In the genomic region with DNA sequence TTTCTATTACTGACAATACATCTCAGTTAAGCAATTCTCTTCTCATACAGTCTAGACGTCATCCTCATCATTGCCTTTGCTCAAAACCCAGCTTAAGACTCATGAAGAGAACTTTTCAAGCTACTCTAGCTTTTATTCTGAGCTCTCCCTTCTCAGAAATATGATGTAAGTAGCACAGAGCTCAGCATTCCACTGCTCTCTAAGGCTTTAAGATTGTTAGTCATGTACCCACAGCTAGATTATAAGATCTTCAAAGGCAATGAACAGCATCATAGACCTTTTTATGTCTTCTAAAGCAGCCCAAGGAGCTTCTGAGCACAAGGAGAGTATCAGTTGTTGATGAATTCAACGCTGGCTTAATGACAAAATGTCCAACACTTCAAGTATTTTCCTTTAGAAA, we compare ENCODE assay signal across 17 cellular contexts.
DNase-seq lines count a peak whose midpoint lies in the region; ATAC-seq, FAIRE-seq and TF ChIP-seq lines count a peak whose summit lies in the region.
"Had no signal": no experiment of that assay in that cellular context is flagged by ENCODE, and none has a peak within 500 bp of the region (broad histone marks: within the 10 kb centered on the region; RNA-seq: fewer than 3 reads in every experiment).

No MANE protein-coding gene starts in this region.

- no peak for TF ChIP-seq RAD21 in HepG2 (CRISPR knock-in tag; IDR thresholded peaks at IDR 0.05)

- no peak overlapping the region for H3K23ac ChIP-seq in mesendoderm (ENCODE audit: low read length)

- H3K4me1 ChIP-seq in HepG2 (ENCODE audit: insufficient read depth, low read length) (peaks cover 13% of the 10 kb centered on the region), right lobe of liver (no peaks in the 10 kb centered on the region), left lung (peaks cover 13 to 17% of the 10 kb centered on the region in 2 donors), mesendoderm (ENCODE audit: control insufficient read depth, low read depth, low read length) (peaks cover 4% of the 10 kb centered on the region)

- H3K27me3 ChIP-seq in HepG2 (ENCODE audit: control insufficient read depth in 1 of 2, insufficient read depth in 2 of 2, low read length in 2 of 2) (no peaks in the 10 kb centered on the region), right lobe of liver (no peaks in the 10 kb centered on the region), left lung (no peaks in the 10 kb centered on the region), mesendoderm (ENCODE audit: insufficient read depth, low read length, poor library complexity) (no peaks in the 10 kb centered on the region)

- H3K9ac ChIP-seq in HepG2 (ENCODE audit: insufficient read depth, low read depth, low read length) (no peak overlapping the region), mesendoderm (ENCODE audit: low read length) (no peak overlapping the region)

- FAIRE-seq in HepG2 (lab: Jason Lieb, UNC) = peak; percentile 12
- FAIRE-seq: colon, GM12891 had no signal

- TF ChIP-seq EP300 in HepG2 (IDR thresholded peaks at IDR 0.05; ENCODE audit: low read depth in 2 of 2, low read length in 2 of 2) = no peak
- TF ChIP-seq EP300 in HepG2 (CRISPR knock-in tag; IDR thresholded peaks at IDR 0.05; ENCODE audit: borderline replicate concordance) = no peak

- TF ChIP-seq POLR2A in HepG2 (IDR thresholded peaks at IDR 0.05; ENCODE audit: insufficient read depth in 1 of 2, low read depth in 2 of 2, low read length in 2 of 2) (no peak), right lobe of liver (IDR thresholded peaks at IDR 0.05) (no peak)

- H3K4me3 ChIP-seq in HepG2 (replicated peaks in 1 of 3; ENCODE audit: insufficient read depth in 1 of 3, low read depth in 2 of 3, low read length in 3 of 3) = no peak overlapping the region
- no peak overlapping the region for H3K4me3 ChIP-seq in right lobe of liver
- no peak overlapping the region for H3K4me3 ChIP-seq in coronary artery
- H3K4me3 ChIP-seq in left lung = no peak overlapping the region
- no peak overlapping the region for H3K4me3 ChIP-seq in mesendoderm (ENCODE audit: low read length)
- H3K4me3 ChIP-seq: PC-9 had no signal

- H3K27ac ChIP-seq in HepG2 (ENCODE audit: extremely low read length, insufficient read depth, low read length) (no peak overlapping the region), right lobe of liver (no peak overlapping the region), coronary artery (peak overlapping the region; percentile 67 to 87), left lung (no peak overlapping the region), mesendoderm (ENCODE audit: low read depth, low read length) (no peak overlapping the region)

- H4K5ac ChIP-seq in mesendoderm (ENCODE audit: low read length) = no peak overlapping the region

- H3K9me3 ChIP-seq in HepG2 (ENCODE audit: low read length) (no peaks in the 10 kb centered on the region), right lobe of liver (no peaks in the 10 kb centered on the region), left lung (no peaks in the 10 kb centered on the region)

- H4K8ac ChIP-seq in mesendoderm (ENCODE audit: low read depth, low read length) = no peak overlapping the region

- DNase-seq in HepG2 (ENCODE audit: low spot score) = no peak
- DNase-seq in right lobe of liver = no peak
- DNase-seq in coronary artery (ENCODE audit: low spot score) = no peak
- DNase-seq in left lung = no peak
- no peak for DNase-seq in SW480 (ENCODE audit: low spot score)
- no peak for DNase-seq in mucosa of gallbladder (ENCODE audit: low spot score)
- no peak for DNase-seq in D341Med (ENCODE audit: low spot score)
- no peak for DNase-seq in mesendoderm
- DNase-seq: activated CD4-positive, alpha-beta memory T cell treated with anti-CD3 and anti-CD28 coated beads, Interleukin-2, amount 10 ng/mL, durations not matched to agents 7 days and 5 days; activated naive CD4-positive, alpha-beta T cell; DMS79 treated with DMSO at 0.1 percent for 48 hours; foreskin melanocyte; kidney glomerular epithelial cell; NCI-H2227 treated with DMSO at 0.1 percent for 48 hours; PC-9 had no signal

- CTCF ChIA-PET in HepG2 (lab: Yijun Ruan, JAX; ENCODE audit: low intra/inter-chr PET ratio, low total read pairs) = no interaction called here

- in situ Hi-C loops in HepG2 (cut with HindIII; ENCODE audit: extremely low pct_ligation_motif_present, low pct_unique_long_range_greater_than_20kb) = no loop called here

- ATAC-seq in HepG2 = no peak
- ATAC-seq in right lobe of liver = no peak
- peak; percentile 16 for ATAC-seq in left lung

- H3K79me2 ChIP-seq in HepG2 (ENCODE audit: insufficient read depth, low read length) (no peaks in the 10 kb centered on the region), mesendoderm (ENCODE audit: control insufficient read depth, insufficient read depth, low read length) (no peaks in the 10 kb centered on the region)

- no peak overlapping the region for H3K56ac ChIP-seq in mesendoderm (ENCODE audit: low read length)

- no TSS peak for BruUV-seq in HepG2 (replicated peaks; lab: Mats Ljungman, UMichigan)

- H3K18ac ChIP-seq in mesendoderm (ENCODE audit: low read length) = no peak overlapping the region

- no peak overlapping the region for H2AK5ac ChIP-seq in mesendoderm (ENCODE audit: low read length)

- no peaks in the 10 kb centered on the region for H3K79me1 ChIP-seq in mesendoderm (ENCODE audit: low read length)

- intact Hi-C loops in HepG2 (cut with micrococcal nuclease; ENCODE audit: unreplicated experiment) = no loop called here
- intact Hi-C loops in right lobe of liver (cut with DNase I) = no loop called here
- intact Hi-C loops in left lung (cut with DNase I) = no loop called here

- no peak overlapping the region for H3K4ac ChIP-seq in mesendoderm (ENCODE audit: low read depth, low read length)

- no peak overlapping the region for H2AFZ ChIP-seq in HepG2 (ENCODE audit: low read length)
- H2AFZ ChIP-seq: PC-9 had no signal

- POLR2A ChIA-PET in HepG2 (lab: Yijun Ruan, JAX) = no interaction called here

- no peak overlapping the region for H2BK5ac ChIP-seq in mesendoderm (ENCODE audit: low read length)

- no peak overlapping the region for H2BK120ac ChIP-seq in mesendoderm (ENCODE audit: low read depth, low read length)

- no peak overlapping the region for H2BK15ac ChIP-seq in mesendoderm (replicated peaks; ENCODE audit: low read depth)

- H3K4me2 ChIP-seq in HepG2 (ENCODE audit: low read depth, low read length) = no peak overlapping the region
- no peak overlapping the region for H3K4me2 ChIP-seq in mesendoderm (ENCODE audit: low read length)
- H3K4me2 ChIP-seq: PC-9 had no signal

- WGBS in HepG2 (ENCODE audit: low lambda C conversion rate) = 95% methylated on average over 2 of the region's 2 CpGs
- 39% methylated on average over 2 of the region's 2 CpGs for WGBS in right lobe of liver (ENCODE audit: insufficient coverage, low coverage, low lambda C conversion rate, missing lambda C conversion rate)
- no CpG with 5 or more reads among the region's 2 CpGs for WGBS in mesendoderm (ENCODE audit: extremely low coverage, insufficient coverage, low lambda C conversion rate)

- H4K20me1 ChIP-seq in HepG2 (ENCODE audit: insufficient read depth, low read length) = no peaks in the 10 kb centered on the region

- H3K36me3 ChIP-seq in HepG2 (replicated peaks in 1 of 2; ENCODE audit: control insufficient read depth in 1 of 2, insufficient read depth in 2 of 2, low read length in 2 of 2) (peaks cover 0 to 1% of the 10 kb centered on the region in 2 experiments; a peak in 3 of 5 replicates), right lobe of liver (peaks cover 0 to 16% (median 8%) of the 10 kb centered on the region in 4 donors), left lung (peaks cover 0 to 45% of the 10 kb centered on the region in 2 donors), mesendoderm (ENCODE audit: control insufficient read depth, insufficient read depth, low read length) (no peaks in the 10 kb centered on the region)

- no peak for TF ChIP-seq CTCF in HepG2 (CRISPR knock-in tag; IDR thresholded peaks at IDR 0.05)
- no peak for TF ChIP-seq CTCF in right lobe of liver (IDR thresholded peaks at IDR 0.05)
- no peak for TF ChIP-seq CTCF in coronary artery (IDR thresholded peaks at IDR 0.05)
- TF ChIP-seq CTCF in left lung (IDR thresholded peaks at IDR 0.05) = no peak

TF ChIP-seq in HepG2, 621 proteins besides CTCF, POLR2A, EP300 and RAD21 (continues in another document):
- TF ChIP-seq SMARCE1 (IDR thresholded peaks at IDR 0.05; ENCODE audit: borderline replicate concordance) (no peak), SMAD9 (CRISPR knock-in tag; IDR thresholded peaks at IDR 0.05) (no peak), ZNF749 (CRISPR knock-in tag; IDR thresholded peaks at IDR 0.05; ENCODE audit: borderline replicate concordance) (no peak), ZNF597 (CRISPR knock-in tag; IDR thresholded peaks at IDR 0.05) (no peak), EHMT2 (IDR thresholded peaks at IDR 0.05; ENCODE audit: borderline replicate concordance, low read depth, low read length) (no peak), HDAC1 (CRISPR knock-in tag; IDR thresholded peaks at IDR 0.05) (no peak), MYC (CRISPR knock-in tag; IDR thresholded peaks at IDR 0.05; ENCODE audit: borderline replicate concordance) (no peak)
- TF ChIP-seq, protein P1, sequence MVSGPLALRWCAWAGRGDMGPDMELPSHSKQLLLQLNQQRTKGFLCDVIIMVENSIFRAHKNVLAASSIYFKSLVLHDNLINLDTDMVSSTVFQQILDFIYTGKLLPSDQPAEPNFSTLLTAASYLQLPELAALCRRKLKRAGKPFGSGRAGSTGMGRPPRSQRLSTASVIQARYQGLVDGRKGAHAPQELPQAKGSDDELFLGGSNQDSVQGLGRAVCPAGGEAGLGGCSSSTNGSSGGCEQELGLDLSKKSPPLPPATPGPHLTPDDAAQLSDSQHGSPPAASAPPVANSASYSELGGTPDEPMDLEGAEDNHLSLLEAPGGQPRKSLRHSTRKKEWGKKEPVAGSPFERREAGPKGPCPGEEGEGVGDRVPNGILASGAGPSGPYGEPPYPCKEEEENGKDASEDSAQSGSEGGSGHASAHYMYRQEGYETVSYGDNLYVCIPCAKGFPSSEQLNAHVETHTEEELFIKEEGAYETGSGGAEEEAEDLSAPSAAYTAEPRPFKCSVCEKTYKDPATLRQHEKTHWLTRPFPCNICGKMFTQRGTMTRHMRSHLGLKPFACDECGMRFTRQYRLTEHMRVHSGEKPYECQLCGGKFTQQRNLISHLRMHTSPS (CRISPR knock-in tag; IDR thresholded peaks at IDR 0.05; ENCODE audit: low read depth) = no peak

Comparison
In these comparisons a context has a peak if more than half of its experiments do, and no peak if none do; other contexts are left out.
1. H3K27ac ChIP-seq: peak in coronary artery (2 of 2); none in HepG2 (single experiment), right lobe of liver (0 of 3), left lung (0 of 2) and mesendoderm (single experiment).